9 cellular contexts compared by ENCODE assay signal in the genomic region with DNA sequence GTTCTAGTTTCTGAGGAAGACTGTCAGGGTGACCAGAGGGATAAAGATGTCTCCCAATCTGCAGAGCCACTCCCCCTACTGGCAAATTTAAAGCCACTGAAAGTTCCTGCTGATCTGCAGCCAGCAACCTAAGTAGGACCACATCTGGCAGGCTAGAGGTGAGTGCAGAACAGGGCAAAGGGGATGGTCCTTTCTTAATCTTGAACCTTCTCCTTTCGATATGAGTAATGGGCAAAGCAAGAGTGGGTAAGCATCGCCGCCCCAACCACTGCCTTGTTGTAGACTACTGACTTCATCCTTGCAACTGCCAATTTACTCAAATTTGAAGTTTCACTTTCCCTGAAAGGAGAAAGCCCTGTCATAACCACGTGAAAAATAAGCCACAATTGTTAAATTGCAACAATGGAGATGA. TPM values are rescaled to one million over a fixed set of nuclear protein-coding genes. Genes with fewer than 3 reads are reported as not detected.
DNase-seq lines count a peak whose midpoint lies in the region; ATAC-seq, FAIRE-seq and TF ChIP-seq lines count a peak whose summit lies in the region.
"Had no signal": no experiment of that assay in that cellular context is flagged by ENCODE, and none has a peak within 500 bp of the region (broad histone marks: within the 10 kb centered on the region; RNA-seq: fewer than 3 reads in every experiment).

No MANE protein-coding gene starts in this region.

- no peak overlapping the region for H3K56ac ChIP-seq in H1 (replicated peaks; ENCODE audit: insufficient read length, low read depth, low read length)

- H3K4ac ChIP-seq in H1 (replicated peaks; ENCODE audit: insufficient read length, low read depth, low read length), result no peak overlapping the region

- H3K9ac ChIP-seq in H1 (replicated peaks in 1 of 4; ENCODE audit: extremely low read depth in 1 of 4, low read depth in 3 of 4, low read length in 3 of 4), result no peak overlapping the region

- H3K27me3 ChIP-seq in cardiac muscle cell (no peaks in the 10 kb centered on the region), left ventricle myocardium inferior (ENCODE audit: low read depth) (no peaks in the 10 kb centered on the region), H1 (replicated peaks in 1 of 4; ENCODE audit: control insufficient read depth in 3 of 4, extremely low read depth in 1 of 4, insufficient read depth in 3 of 4, low read length in 3 of 4) (no peaks in the 10 kb centered on the region)

- H2AK5ac ChIP-seq in H1 (ENCODE audit: low read depth, low read length), result no peak overlapping the region

- no peak for TF ChIP-seq POLR2A in H1 (IDR thresholded peaks at IDR 0.05; ENCODE audit: control extremely low read depth in 1 of 2, low read depth in 2 of 2, low read length in 2 of 2)

- H3K27ac ChIP-seq in cardiac muscle cell, result no peak overlapping the region
- H3K27ac ChIP-seq in left ventricle myocardium inferior (replicated peaks), result no peak overlapping the region
- H3K27ac ChIP-seq in H1 (ENCODE audit: low read depth, low read length), result no peak overlapping the region

- 78% methylated on average over 4 of the region's 4 CpGs; no CpG with 5 or more reads in 1 of the 2 experiments for WGBS in H1 (ENCODE audit: extremely low coverage in 1 of 2, insufficient coverage in 1 of 2, insufficient read length in 1 of 2, insufficient replicate concordance in 2 of 2, low coverage in 1 of 2, low lambda C conversion rate in 2 of 2, missing lambda C conversion rate in 1 of 2), 2 experiments

- no peak overlapping the region for H3K23ac ChIP-seq in H1 (ENCODE audit: insufficient read length)

- no peaks in the 10 kb centered on the region for H3K79me1 ChIP-seq in H1 (ENCODE audit: low read depth, low read length)

- no peaks in the 10 kb centered on the region for H4K20me1 ChIP-seq in H1 (replicated peaks in 1 of 2; ENCODE audit: control insufficient read depth in 1 of 2, insufficient read depth in 2 of 2, low read length in 2 of 2)

- no peaks in the 10 kb centered on the region for H3K9me3 ChIP-seq in cardiac muscle cell (ENCODE audit: low read depth)
- no peaks in the 10 kb centered on the region for H3K9me3 ChIP-seq in left ventricle myocardium inferior (replicated peaks)
- H3K9me3 ChIP-seq in H1 (ENCODE audit: insufficient read depth in 2 of 2, low read depth in 1 of 2, low read length in 1 of 2), result no peaks in the 10 kb centered on the region

- ATAC-seq in HG02840 (IDR thresholded peaks at IDR 0.05; ENCODE audit: low FRiP score, unreplicated experiment) (peak; percentile 93), Right ventricle myocardium inferior (no peak)

- H3K36me3 ChIP-seq in cardiac muscle cell, result no peaks in the 10 kb centered on the region
- H3K36me3 ChIP-seq in left ventricle myocardium inferior, result no peaks in the 10 kb centered on the region
- no peaks in the 10 kb centered on the region for H3K36me3 ChIP-seq in H1 (ENCODE audit: control insufficient read depth in 2 of 4, insufficient read depth in 4 of 4, low read length in 3 of 4)

- H2BK12ac ChIP-seq in H1 (ENCODE audit: low read depth, low read length), result no peak overlapping the region

- H4K91ac ChIP-seq in H1 (replicated peaks; ENCODE audit: insufficient read length, low read length), result no peak overlapping the region

- no peak overlapping the region for H3K4me3 ChIP-seq in cardiac muscle cell
- H3K4me3 ChIP-seq in left ventricle myocardium inferior, result no peak overlapping the region
- no peak overlapping the region for H3K4me3 ChIP-seq in H1 (ENCODE audit: extremely low read depth in 1 of 4, insufficient read depth in 2 of 4, low read depth in 3 of 4, low read length in 4 of 4)

- no peak overlapping the region for H2BK5ac ChIP-seq in H1 (ENCODE audit: low read depth, low read length)

- POLR2A ChIA-PET in H1 (lab: Charles Lee; ENCODE audit: partially characterized antibody), result no interaction called here

- CTCF ChIA-PET in H1 (lab: Charles Lee; ENCODE audit: partially characterized antibody), result interaction anchor here (0.6 to 11.7 kb wide), 28 partner anchors 7 to 678 kb away, joined by 3 to 137 read pairs (median 4); no protein-coding TSS in a partner anchor

- TF ChIP-seq RAD21 in H1 (IDR thresholded peaks at IDR 0.05 in 1 of 2, conservative IDR thresholded peaks at IDR 0.05 in 1 of 2; ENCODE audit: low read depth in 2 of 2, low read length in 2 of 2), result peak; percentile 54 to 69

- no peak overlapping the region for H2BK20ac ChIP-seq in H1 (ENCODE audit: low read length)

- no peak for TF ChIP-seq EP300 in H1 (IDR thresholded peaks at IDR 0.05; ENCODE audit: borderline replicate concordance in 1 of 2, low read depth in 2 of 2, low read length in 2 of 2)

- no peaks in the 10 kb centered on the region for H3K79me2 ChIP-seq in H1 (ENCODE audit: control insufficient read depth in 1 of 2, insufficient read depth in 2 of 2, low read length in 2 of 2)

- no peak overlapping the region for H2BK120ac ChIP-seq in H1 (replicated peaks; ENCODE audit: low read depth, low read length)

- no peak overlapping the region for H4K5ac ChIP-seq in H1 (ENCODE audit: insufficient read length, low read depth, low read length)

- DNase-seq in cardiac muscle cell (ENCODE audit: low read depth in 1 of 2, low spot score in 1 of 2) (peak in 1 of 2 donors; percentile 17), left ventricle myocardium inferior (no peak), NOMO-1 (lab: John Stamatoyannopoulos, UW; ENCODE audit: unreplicated experiment in 2 of 2) (peak; percentile 80 to 89), H1 (ENCODE audit: low read depth in 1 of 2, low spot score in 2 of 2) (no peak), superior temporal gyrus (ENCODE audit: extremely low spot score) (no peak), Right ventricle myocardium inferior (ENCODE audit: missing footprints) (no peak), NCI-H128 (lab: John Stamatoyannopoulos, UW; ENCODE audit: unreplicated experiment) (no peak)

- intact Hi-C loops in left ventricle myocardium inferior (cut with micrococcal nuclease), result no loop called here
- intact Hi-C loops in Right ventricle myocardium inferior (cut with DNase I), result no loop called here

- H2AFZ ChIP-seq in H1 (ENCODE audit: low read length), result no peak overlapping the region

- no peak overlapping the region for H4K8ac ChIP-seq in H1 (ENCODE audit: extremely low read depth, insufficient read depth, low read length)

- H3K14ac ChIP-seq in H1 (ENCODE audit: insufficient read length), result no peak overlapping the region

- H3K23me2 ChIP-seq in H1 (ENCODE audit: low read depth, low read length), result no peaks in the 10 kb centered on the region

- TF ChIP-seq CTCF in cardiac muscle cell (IDR thresholded peaks at IDR 0.05; ENCODE audit: low read depth, low read length) (peak; percentile 27), left ventricle myocardium inferior (IDR thresholded peaks at IDR 0.05; ENCODE audit: borderline replicate concordance) (no peak), H1 (IDR thresholded peaks at IDR 0.05; ENCODE audit: control extremely low read depth in 1 of 3, insufficient read depth in 1 of 3, low read depth in 1 of 3, low read length in 3 of 3) (peak; percentile 47 to 71 (median 61))

- H3K4me1 ChIP-seq in cardiac muscle cell (ENCODE audit: low read depth) (peaks cover 4% of the 10 kb centered on the region), left ventricle myocardium inferior (no peaks in the 10 kb centered on the region), H1 (replicated peaks in 1 of 4; ENCODE audit: control insufficient read depth in 3 of 4, insufficient read depth in 4 of 4, low read length in 3 of 4) (no peaks in the 10 kb centered on the region)

- H3K18ac ChIP-seq in H1 (ENCODE audit: extremely low read depth, low read length), result no peak overlapping the region

- no peak overlapping the region for H3K4me2 ChIP-seq in H1 (ENCODE audit: insufficient read depth in 1 of 2, low read depth in 2 of 2, low read length in 2 of 2)

- peak; percentile 52 for FAIRE-seq in H1 (lab: Jason Lieb, UNC)
- FAIRE-seq: endometrium had no signal

- no peak overlapping the region for H2BK15ac ChIP-seq in H1 (ENCODE audit: low read length)

TF ChIP-seq in H1, 55 proteins besides CTCF, POLR2A, EP300 and RAD21:
- TF ChIP-seq SP4 (IDR thresholded peaks at IDR 0.05; ENCODE audit: low read length), result no peak
- TF ChIP-seq HDAC2 (IDR thresholded peaks at IDR 0.05; ENCODE audit: borderline replicate concordance in 1 of 2, low read depth in 2 of 2, low read length in 2 of 2), result no peak
- peak; percentile 58; the same call in 1 of the 2 replicates for TF ChIP-seq YY1 (IDR thresholded peaks at IDR 0.05; ENCODE audit: low read depth, low read length)
- TF ChIP-seq FOSL1 (IDR thresholded peaks at IDR 0.05; ENCODE audit: insufficient read depth, low read depth, low read length), result no peak
- no peak for TF ChIP-seq ASH2L (IDR thresholded peaks at IDR 0.05; ENCODE audit: low read length)

RNA-seq across cellular contexts. Expression of a gene that starts 30.7 kb away (rescaled TPM):
- total RNA-seq in cardiac muscle cell (0.18 and 0.21 TPM in 2 replicates), left ventricle myocardium inferior (1.8 TPM), Right ventricle myocardium inferior (1.3 TPM)
- polyA plus RNA-seq in cardiac muscle cell (1.4 TPM in 1 of 2 replicates, not detected in the other), H1 (2011; rRNA removed) (0.29 and 1.1 TPM in 2 replicates)
- 0.42 and 1.2 TPM in 2 replicates for total RNA-seq in H1 (2021; fragmentation: NEBNext Ultra II Directional; extraction: Animal tissue kit (Norgen Biotek cat#: 25700))
- polyA plus RNA-seq in H1 (2011; cell fraction: cytosol; rRNA removed), result 0.63 TPM
- polyA plus RNA-seq in H1 (2011; cell fraction: nucleus; rRNA removed), result 0.90 TPM
- polyA plus RNA-seq in H1 (2012, experiment 1 of 2), result 1.1 to 2.0 TPM (median 1.8 TPM) in 4 replicates
- 0.26 TPM for polyA plus RNA-seq in H1 (2012, experiment 2 of 2)
- polyA plus RNA-seq in H1 (2013, experiment 1 of 2), result 0.61 TPM
- 0.31 TPM for polyA plus RNA-seq in H1 (2013, experiment 2 of 2)
- 0.50 and 2.0 TPM in 2 replicates for polyA minus RNA-seq in H1 (2011; rRNA and poly(A)+ RNA removed)
- not detected for polyA minus RNA-seq in H1 (2011; cell fraction: cytosol; rRNA and poly(A)+ RNA removed)
- polyA minus RNA-seq in H1 (2011; cell fraction: nucleus; rRNA and poly(A)+ RNA removed), result 0.20 TPM

RNA-seq across cellular contexts. Expression of a gene that starts 56.9 kb away (rescaled TPM):
- 2.1 and 2.5 TPM in 2 replicates for total RNA-seq in cardiac muscle cell
- 0.04 and 0.57 TPM in 2 replicates for polyA plus RNA-seq in cardiac muscle cell
- total RNA-seq in left ventricle myocardium inferior, result 1.9 TPM
- 7.1 and 7.8 TPM in 2 replicates for total RNA-seq in H1 (2021; fragmentation: NEBNext Ultra II Directional; extraction: Animal tissue kit (Norgen Biotek cat#: 25700))
- polyA plus RNA-seq in H1 (2011; rRNA removed), result 2.4 and 3.9 TPM in 2 replicates
- 3.6 TPM for polyA plus RNA-seq in H1 (2011; cell fraction: cytosol; rRNA removed)
- 2.2 TPM for polyA plus RNA-seq in H1 (2011; cell fraction: nucleus; rRNA removed)
- polyA plus RNA-seq in H1 (2012, experiment 1 of 2), result 3.5 to 4.2 TPM (median 4.0 TPM) in 4 replicates
- 2.3 TPM for polyA plus RNA-seq in H1 (2012, experiment 2 of 2)
- polyA plus RNA-seq in H1 (2013, experiment 1 of 2), result 4.9 TPM
- polyA plus RNA-seq in H1 (2013, experiment 2 of 2), result 4.9 TPM
- 9.2 and 10.0 TPM in 2 replicates for polyA minus RNA-seq in H1 (2011; rRNA and poly(A)+ RNA removed)
- polyA minus RNA-seq in H1 (2011; cell fraction: cytosol; rRNA and poly(A)+ RNA removed), result 6.5 TPM
- polyA minus RNA-seq in H1 (2011; cell fraction: nucleus; rRNA and poly(A)+ RNA removed), result 4.4 TPM
- total RNA-seq in Right ventricle myocardium inferior, result 0.76 TPM

Comparison
In these comparisons a context has a peak if more than half of its experiments do, and no peak if none do; other contexts are left out.
1. DNase-seq: peak in NOMO-1 (2 of 2); none in left ventricle myocardium inferior (single experiment), H1 (0 of 2), superior temporal gyrus (single experiment), Right ventricle myocardium inferior (single experiment) and NCI-H128 (single experiment).